7 cellular contexts compared by ENCODE assay signal in the genomic region with DNA sequence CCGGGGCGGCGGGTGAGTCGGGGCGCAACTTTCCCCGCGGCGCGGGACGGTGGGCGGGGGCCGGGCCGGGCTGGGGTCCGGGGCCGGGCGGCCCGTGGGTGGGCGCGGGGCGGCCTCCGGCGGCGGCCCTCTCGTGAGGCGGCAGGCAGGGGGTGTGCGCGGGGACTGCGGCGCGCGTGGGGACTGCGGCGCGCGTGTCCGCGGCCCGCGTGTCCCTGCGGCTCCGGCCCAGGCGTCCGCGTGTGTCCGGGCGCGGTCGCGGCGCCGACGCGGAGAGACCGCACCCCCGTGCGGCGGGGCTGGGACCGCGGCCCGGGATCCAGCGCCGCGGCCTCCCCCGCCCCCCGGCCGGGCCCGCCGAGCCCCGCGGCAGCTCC.
A peak's percentile ranks its signal among the peaks of the same experiment; 100 is the strongest.
DNase-seq lines count a peak whose midpoint lies in the region; ATAC-seq and TF ChIP-seq lines count a peak whose summit lies in the region.

No MANE protein-coding gene starts in this region.

- TF ChIP-seq POLR2A in erythroblast (IDR thresholded peaks at IDR 0.05; ENCODE audit: low read length), result no peak

- DNase-seq in HL-60 (ENCODE audit: low read depth in 1 of 2, low spot score in 1 of 2) (no peak), erythroblast (lab: John Stamatoyannopoulos, UW) (peak; percentile 41 to 64), retinal pigment epithelial cell (ENCODE audit: low read depth) (no peak), SHP77 treated with DMSO at 0.1 percent for 48 hours (lab: John Stamatoyannopoulos, UW) (no peak), DMS79 treated with DMSO at 0.1 percent for 48 hours (lab: John Stamatoyannopoulos, UW) (no peak), NCI-H1436 (lab: John Stamatoyannopoulos, UW) (no peak)

- peaks cover 11% of the 10 kb centered on the region for H3K27me3 ChIP-seq in HL-60 (ENCODE audit: insufficient read depth, poor library complexity, severe bottlenecking)

- H3K27ac ChIP-seq in HL-60 (replicated peaks), result no peak overlapping the region

- ATAC-seq in GM18520 (IDR thresholded peaks at IDR 0.05; ENCODE audit: unreplicated experiment), result peak; percentile 6

- TF ChIP-seq CTCF in HL-60 (IDR thresholded peaks at IDR 0.05; ENCODE audit: insufficient read depth, low read length) (no peak), retinal pigment epithelial cell (conservative IDR thresholded peaks at IDR 0.05; ENCODE audit: low read depth, low read length) (no peak)

- H3K4me3 ChIP-seq in HL-60 (replicated peaks; ENCODE audit: insufficient read depth, low read length) (peak overlapping the region; percentile 30; the same call in 1 of the 2 replicates), retinal pigment epithelial cell (ENCODE audit: low read length) (peak overlapping the region; percentile 62)

Comparison
In these comparisons a context has a peak if more than half of its experiments do, and no peak if none do; other contexts are left out.
1. DNase-seq: peak in erythroblast (2 of 2); none in HL-60 (0 of 2), retinal pigment epithelial cell (single experiment), SHP77 treated with DMSO at 0.1 percent for 48 hours (single experiment), DMS79 treated with DMSO at 0.1 percent for 48 hours (single experiment) and NCI-H1436 (single experiment).